ENCODE assay signal across 22 cellular contexts in the genomic region with DNA sequence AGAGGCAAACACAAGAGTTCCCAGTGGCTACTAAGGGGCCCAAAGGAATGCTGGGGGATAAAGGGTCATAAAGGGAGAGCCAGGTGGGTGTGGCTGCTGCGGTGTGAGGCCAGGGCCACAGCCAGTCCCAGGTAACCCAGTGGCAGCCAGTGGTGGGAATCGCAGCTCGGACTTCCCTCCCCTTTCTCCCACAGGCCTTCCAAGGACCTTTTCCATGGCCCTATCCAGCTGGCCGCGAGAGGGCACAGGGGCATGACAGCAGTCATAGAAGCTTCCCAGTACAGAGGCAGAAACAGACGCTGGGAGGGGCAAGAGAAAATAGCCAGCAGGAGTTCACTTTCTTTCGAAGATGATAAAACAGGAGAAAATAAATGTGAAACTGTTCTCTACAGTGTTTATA.
A peak's percentile ranks its signal among the peaks of the same experiment; 100 is the strongest.
DNase-seq lines count a peak whose midpoint lies in the region; ATAC-seq, FAIRE-seq and TF ChIP-seq lines count a peak whose summit lies in the region.
"Had no signal": no experiment of that assay in that cellular context is flagged by ENCODE, and none has a peak within 500 bp of the region (broad histone marks: within the 10 kb centered on the region; RNA-seq: fewer than 3 reads in every experiment).

No MANE protein-coding gene starts in this region.

- no peaks in the 10 kb centered on the region for H3K36me3 ChIP-seq in HepG2 (replicated peaks in 1 of 2; ENCODE audit: control insufficient read depth in 1 of 2, insufficient read depth in 2 of 2, low read length in 2 of 2)
- no peaks in the 10 kb centered on the region for H3K36me3 ChIP-seq in right lobe of liver
- no peaks in the 10 kb centered on the region for H3K36me3 ChIP-seq in vagina
- H3K36me3 ChIP-seq: breast epithelium, esophagus muscularis mucosa had no signal

- peak; percentile 50; the same call in 2 of the 3 replicates for ATAC-seq in HepG2
- no peak for ATAC-seq in right lobe of liver
- ATAC-seq in left cardiac atrium, result peak; percentile 11 to 45
- ATAC-seq in GM18867 (IDR thresholded peaks at IDR 0.05; ENCODE audit: unreplicated experiment), result no peak
- ATAC-seq: activated CD8-positive, alpha-beta T cell treated with anti-CD3 and anti-CD28 coated beads for 36 hours; activated T-cell treated with anti-CD3 and anti-CD28 coated beads, Interleukin-2, amount 50 U/mL, for 72 hours had no signal

- DNase-seq in HepG2 (ENCODE audit: low spot score) (no peak), right lobe of liver (no peak), left cardiac atrium (peak; percentile 26), nucleus accumbens (lab: John Stamatoyannopoulos, UW) (peak in 31 of 56 donors; percentile 2 to 62 (median 19)), vagina (ENCODE audit: extremely low spot score in 2 of 2) (no peak)
- no peak for DNase-seq in activated CD8-positive, alpha-beta memory T cell treated with anti-CD3 and anti-CD28 coated beads for 24 hours
- DNase-seq in activated T-helper 1 cell treated with anti-CD3 and anti-CD28 coated beads, Interleukin-12 subunit alpha, Interleukin-12 subunit beta, Interleukin-2, Interleukin-4 antibody, amounts not matched to agents 30 ng/mL and 10 ng/mL and 1 ng/mL, durations not matched to agents 14 hours and 24 hours and 36 hours (ENCODE audit: low spot score), result no peak
- DNase-seq: activated CD8-positive, alpha-beta T cell treated with anti-CD3 and anti-CD28 coated beads for 36 hours; activated naive CD8-positive, alpha-beta T cell treated with anti-CD3 and anti-CD28 coated beads, Interleukin-2, amount 10 ng/mL, durations not matched to agents 7 days and 5 days; activated T-cell treated with anti-CD3 and anti-CD28 coated beads, Interleukin-2, amount 50 U/mL, for 72 hours; DMS153; NCI-H1417; stimulated activated CD4-positive, alpha-beta T cell treated with anti-CD3 and anti-CD28 coated beads, Interleukin-12 subunit alpha, Interleukin-12 subunit beta, amount 100 ng/mL, for 4 hours had no signal

- WGBS in HepG2 (ENCODE audit: low lambda C conversion rate), result 34% methylated on average over 7 of the region's 7 CpGs
- 76% methylated on average over 4 of the region's 7 CpGs for WGBS in right lobe of liver (ENCODE audit: insufficient coverage, low coverage, low lambda C conversion rate, missing lambda C conversion rate)

- H3K4me1 ChIP-seq in HepG2 (ENCODE audit: insufficient read depth, low read length) (no peaks in the 10 kb centered on the region), right lobe of liver (no peaks in the 10 kb centered on the region), vagina (peaks cover 16% of the 10 kb centered on the region)
- H3K4me1 ChIP-seq: A549, breast epithelium had no signal

- no TSS peak for BruUV-seq in HepG2 (replicated peaks; lab: Mats Ljungman, UMichigan)

- CTCF ChIA-PET in HepG2 (lab: Yijun Ruan, JAX; ENCODE audit: low intra/inter-chr PET ratio, low total read pairs), result no interaction called here

- no peak overlapping the region for H3K9ac ChIP-seq in HepG2 (ENCODE audit: insufficient read depth, low read depth, low read length)

- peaks cover 18% of the 10 kb centered on the region for H3K9me3 ChIP-seq in HepG2 (ENCODE audit: low read length)
- H3K9me3 ChIP-seq in right lobe of liver, result no peaks in the 10 kb centered on the region
- no peaks in the 10 kb centered on the region for H3K9me3 ChIP-seq in vagina
- H3K9me3 ChIP-seq: A549, breast epithelium, esophagus muscularis mucosa had no signal

- in situ Hi-C loops in HepG2 (cut with HindIII; ENCODE audit: extremely low pct_ligation_motif_present, low pct_unique_long_range_greater_than_20kb), result no loop called here

- no peak overlapping the region for H2AFZ ChIP-seq in HepG2 (ENCODE audit: low read length)
- H2AFZ ChIP-seq: hepatocyte had no signal

- H3K27ac ChIP-seq in HepG2 (ENCODE audit: extremely low read length, insufficient read depth, low read length), result no peak overlapping the region
- no peak overlapping the region for H3K27ac ChIP-seq in right lobe of liver
- no peak overlapping the region for H3K27ac ChIP-seq in vagina
- H3K27ac ChIP-seq: A549, hepatocyte had no signal

- H3K27me3 ChIP-seq in HepG2 (ENCODE audit: control insufficient read depth in 1 of 2, insufficient read depth in 2 of 2, low read length in 2 of 2) (no peaks in the 10 kb centered on the region), right lobe of liver (no peaks in the 10 kb centered on the region), vagina (no peaks in the 10 kb centered on the region)
- H3K27me3 ChIP-seq: breast epithelium, esophagus muscularis mucosa, hepatocyte had no signal

- FAIRE-seq in HepG2 (lab: Jason Lieb, UNC), result no peak
- FAIRE-seq: A549, H54 had no signal

- no peak overlapping the region for H3K4me2 ChIP-seq in HepG2 (ENCODE audit: low read depth, low read length)
- H3K4me2 ChIP-seq: A549, hepatocyte had no signal

- no peak overlapping the region for H3K4me3 Mint-ChIP-seq in activated T-helper 1 cell treated with anti-CD3 and anti-CD28 coated beads, Interleukin-12 subunit alpha, Interleukin-12 subunit beta, Interleukin-2, Interleukin-4 antibody, amounts not matched to agents 30 ng/mL and 10 ng/mL and 1 ng/mL, durations not matched to agents 14 hours and 24 hours and 36 hours
- H3K4me3 Mint-ChIP-seq: activated CD8-positive, alpha-beta T cell treated with anti-CD3 and anti-CD28 coated beads for 36 hours; activated naive CD8-positive, alpha-beta T cell treated with anti-CD3 and anti-CD28 coated beads, Interleukin-2, amount 10 ng/mL, durations not matched to agents 7 days and 5 days; activated T-cell treated with anti-CD3 and anti-CD28 coated beads, Interleukin-2, amount 50 U/mL, for 72 hours; CD14-positive monocyte; type B pancreatic cell had no signal

- POLR2A ChIA-PET in HepG2 (lab: Yijun Ruan, JAX), result no interaction called here

- no peak for TF ChIP-seq EP300 in HepG2 (IDR thresholded peaks at IDR 0.05; ENCODE audit: low read depth in 2 of 2, low read length in 2 of 2)
- TF ChIP-seq EP300 in HepG2 (CRISPR knock-in tag; IDR thresholded peaks at IDR 0.05; ENCODE audit: borderline replicate concordance), result no peak

- no peaks in the 10 kb centered on the region for H3K79me2 ChIP-seq in HepG2 (ENCODE audit: insufficient read depth, low read length)
- H3K79me2 ChIP-seq: hepatocyte had no signal

- no peaks in the 10 kb centered on the region for H4K20me1 ChIP-seq in HepG2 (ENCODE audit: insufficient read depth, low read length)

- no peaks in the 10 kb centered on the region for H3K27me3 Mint-ChIP-seq in activated T-helper 1 cell treated with anti-CD3 and anti-CD28 coated beads, Interleukin-12 subunit alpha, Interleukin-12 subunit beta, Interleukin-2, Interleukin-4 antibody, amounts not matched to agents 30 ng/mL and 10 ng/mL and 1 ng/mL, durations not matched to agents 14 hours and 24 hours and 36 hours (ENCODE audit: insufficient read depth)
- H3K27me3 Mint-ChIP-seq: activated CD8-positive, alpha-beta T cell treated with anti-CD3 and anti-CD28 coated beads for 36 hours; activated naive CD8-positive, alpha-beta T cell treated with anti-CD3 and anti-CD28 coated beads, Interleukin-2, amount 10 ng/mL, durations not matched to agents 7 days and 5 days; progenitor cell of endocrine pancreas; type B pancreatic cell had no signal

- TF ChIP-seq POLR2A in HepG2 (IDR thresholded peaks at IDR 0.05; ENCODE audit: insufficient read depth in 1 of 2, low read depth in 2 of 2, low read length in 2 of 2), result no peak
- no peak for TF ChIP-seq POLR2A in right lobe of liver (IDR thresholded peaks at IDR 0.05)
- no peak for TF ChIP-seq POLR2A in vagina (IDR thresholded peaks at IDR 0.05)

- H3K27ac Mint-ChIP-seq in activated T-helper 1 cell treated with anti-CD3 and anti-CD28 coated beads, Interleukin-12 subunit alpha, Interleukin-12 subunit beta, Interleukin-2, Interleukin-4 antibody, amounts not matched to agents 30 ng/mL and 10 ng/mL and 1 ng/mL, durations not matched to agents 14 hours and 24 hours and 36 hours, result no peak overlapping the region
- H3K27ac Mint-ChIP-seq: activated CD8-positive, alpha-beta T cell treated with anti-CD3 and anti-CD28 coated beads for 36 hours; activated naive CD8-positive, alpha-beta T cell treated with anti-CD3 and anti-CD28 coated beads, Interleukin-2, amount 10 ng/mL, durations not matched to agents 7 days and 5 days; activated T-cell treated with anti-CD3 and anti-CD28 coated beads, Interleukin-2, amount 50 U/mL, for 72 hours; CD14-positive monocyte; progenitor cell of endocrine pancreas; type B pancreatic cell had no signal

- intact Hi-C loops in HepG2 (cut with micrococcal nuclease; ENCODE audit: unreplicated experiment) (no loop called here), right lobe of liver (cut with DNase I) (no loop called here), left cardiac atrium (cut with DNase I) (loop anchor here in 1 of 2 donors (10.0 kb wide), 1 partner anchor 247 kb away; no protein-coding TSS in a partner anchor), vagina (cut with DNase I) (no loop called here)
- intact Hi-C loops in activated T-helper 1 cell treated with anti-CD3 and anti-CD28 coated beads, Interleukin-12 subunit alpha, Interleukin-12 subunit beta, Interleukin-2, Interleukin-4 antibody, amounts not matched to agents 30 ng/mL and 10 ng/mL and 1 ng/mL, durations not matched to agents 14 hours and 24 hours and 36 hours (cut with micrococcal nuclease), result no loop called here

- TF ChIP-seq RAD21 in HepG2 (CRISPR knock-in tag; IDR thresholded peaks at IDR 0.05), result no peak

- no peak overlapping the region for H3K4me3 ChIP-seq in HepG2 (replicated peaks in 1 of 3; ENCODE audit: insufficient read depth in 1 of 3, low read depth in 2 of 3, low read length in 3 of 3)
- no peak overlapping the region for H3K4me3 ChIP-seq in right lobe of liver
- no peak overlapping the region for H3K4me3 ChIP-seq in vagina
- H3K4me3 ChIP-seq: A549, breast epithelium, esophagus muscularis mucosa, hepatocyte had no signal

- H3K9me3 Mint-ChIP-seq in activated T-helper 1 cell treated with anti-CD3 and anti-CD28 coated beads, Interleukin-12 subunit alpha, Interleukin-12 subunit beta, Interleukin-2, Interleukin-4 antibody, amounts not matched to agents 30 ng/mL and 10 ng/mL and 1 ng/mL, durations not matched to agents 14 hours and 24 hours and 36 hours, result no peaks in the 10 kb centered on the region
- H3K9me3 Mint-ChIP-seq: activated CD8-positive, alpha-beta T cell treated with anti-CD3 and anti-CD28 coated beads for 36 hours; type B pancreatic cell had no signal

- TF ChIP-seq CTCF in HepG2 (CRISPR knock-in tag; IDR thresholded peaks at IDR 0.05) (no peak), right lobe of liver (IDR thresholded peaks at IDR 0.05) (no peak), vagina (IDR thresholded peaks at IDR 0.05) (no peak)

- no peaks in the 10 kb centered on the region for H3K4me1 Mint-ChIP-seq in activated T-helper 1 cell treated with anti-CD3 and anti-CD28 coated beads, Interleukin-12 subunit alpha, Interleukin-12 subunit beta, Interleukin-2, Interleukin-4 antibody, amounts not matched to agents 30 ng/mL and 10 ng/mL and 1 ng/mL, durations not matched to agents 14 hours and 24 hours and 36 hours (ENCODE audit: low read depth)
- H3K4me1 Mint-ChIP-seq: activated naive CD8-positive, alpha-beta T cell treated with anti-CD3 and anti-CD28 coated beads, Interleukin-2, amount 10 ng/mL, durations not matched to agents 7 days and 5 days; CD14-positive monocyte had no signal

- H3K36me3 Mint-ChIP-seq in activated T-helper 1 cell treated with anti-CD3 and anti-CD28 coated beads, Interleukin-12 subunit alpha, Interleukin-12 subunit beta, Interleukin-2, Interleukin-4 antibody, amounts not matched to agents 30 ng/mL and 10 ng/mL and 1 ng/mL, durations not matched to agents 14 hours and 24 hours and 36 hours (ENCODE audit: low read depth), result no peaks in the 10 kb centered on the region
- H3K36me3 Mint-ChIP-seq: activated naive CD8-positive, alpha-beta T cell treated with anti-CD3 and anti-CD28 coated beads, Interleukin-2, amount 10 ng/mL, durations not matched to agents 7 days and 5 days; CD14-positive monocyte; type B pancreatic cell had no signal

Comparison
In these comparisons a context has a peak if more than half of its experiments do, and no peak if none do; other contexts are left out.
1. ATAC-seq: peak in HepG2 (single experiment) and left cardiac atrium (2 of 2); none in right lobe of liver (0 of 4) and GM18867 (single experiment).
2. DNase-seq: peak in left cardiac atrium (single experiment) and nucleus accumbens (31 of 56); none in HepG2 (single experiment), right lobe of liver (0 of 3), activated CD8-positive, alpha-beta memory T cell treated with anti-CD3 and anti-CD28 coated beads for 24 hours (single experiment), activated T-helper 1 cell treated with anti-CD3 and anti-CD28 coated beads, Interleukin-12 subunit alpha, Interleukin-12 subunit beta, Interleukin-2, Interleukin-4 antibody, amounts not matched to agents 30 ng/mL and 10 ng/mL and 1 ng/mL, durations not matched to agents 14 hours and 24 hours and 36 hours (single experiment) and vagina (0 of 2).